In the genomic region with DNA sequence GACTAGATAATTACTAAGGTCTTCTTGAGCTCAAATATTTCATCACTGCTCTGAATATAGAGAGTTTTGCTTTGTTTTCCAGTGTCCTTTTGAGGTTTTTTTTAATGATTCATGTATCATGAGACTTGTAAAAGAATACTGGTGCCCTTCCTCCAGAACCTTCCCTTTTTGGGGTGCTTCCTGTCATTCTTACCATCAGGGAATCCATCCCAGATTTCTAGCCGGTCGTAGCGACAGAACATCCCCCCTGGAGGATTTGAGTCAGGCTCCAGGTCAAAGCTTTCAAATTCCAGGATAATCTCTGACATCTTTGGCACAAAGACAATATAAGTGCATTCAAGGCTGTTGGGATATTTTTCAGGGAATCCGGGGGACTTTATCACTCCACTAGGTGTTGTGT, we compare ENCODE assay signal across 10 cellular contexts.
A peak's percentile ranks its signal among the peaks of the same experiment; 100 is the strongest.
DNase-seq lines count a peak whose midpoint lies in the region; ATAC-seq and TF ChIP-seq lines count a peak whose summit lies in the region.
"Had no signal": no experiment of that assay in that cellular context is flagged by ENCODE, and none has a peak within 500 bp of the region (broad histone marks: within the 10 kb centered on the region; RNA-seq: fewer than 3 reads in every experiment).

No MANE protein-coding gene starts in this region.

- H3K4me1 ChIP-seq in left ventricle myocardium inferior (peaks cover 81% of the 10 kb centered on the region), neuronal stem cell (ENCODE audit: control insufficient read depth in 2 of 2, insufficient read depth in 1 of 2, low read depth in 1 of 2, low read length in 2 of 2) (peaks cover 1 to 7% of the 10 kb centered on the region in 2 donors)

- peak overlapping the region; percentile 64 for H3K27ac ChIP-seq in left ventricle myocardium inferior (replicated peaks)
- no peak overlapping the region for H3K27ac ChIP-seq in neuronal stem cell (replicated peaks; ENCODE audit: low read length)

- no peak overlapping the region for H4K8ac ChIP-seq in neuronal stem cell (ENCODE audit: low read depth, low read length)

- H3K4me3 Mint-ChIP-seq in type B pancreatic cell = no peak overlapping the region
- H3K4me3 Mint-ChIP-seq: naive thymus-derived CD4-positive, alpha-beta T cell had no signal

- no peak for ATAC-seq in left cardiac atrium
- no peak for ATAC-seq in HG03442 (IDR thresholded peaks at IDR 0.05; ENCODE audit: unreplicated experiment)
- ATAC-seq: Right ventricle myocardium inferior had no signal

- H3K18ac ChIP-seq in neuronal stem cell (ENCODE audit: low read length) = no peak overlapping the region

- H3K27me3 ChIP-seq in left ventricle myocardium inferior (ENCODE audit: low read depth) (no peaks in the 10 kb centered on the region), neuronal stem cell (ENCODE audit: control insufficient read depth in 3 of 3, insufficient read depth in 3 of 3, low read depth in 1 of 3, low read length in 3 of 3) (no peaks in the 10 kb centered on the region)

- no peak for DNase-seq in left ventricle myocardium inferior
- DNase-seq in left cardiac atrium = no peak
- peak; percentile 83 for DNase-seq in amniotic epithelial cell (ENCODE audit: low read depth)
- DNase-seq in kidney glomerular epithelial cell (lab: John Stamatoyannopoulos, UW) = peak; percentile 16
- no peak for DNase-seq in type B pancreatic cell (ENCODE audit: extremely low spot score, unreplicated experiment)
- DNase-seq in effector CD4-positive, alpha-beta T cell = no peak
- DNase-seq in neuronal stem cell (ENCODE audit: low spot score) = no peak
- DNase-seq: naive thymus-derived CD4-positive, alpha-beta T cell had no signal

- H3K14ac ChIP-seq in neuronal stem cell (ENCODE audit: low read length) = no peak overlapping the region

- no peak overlapping the region for H2BK120ac ChIP-seq in neuronal stem cell (ENCODE audit: low read depth, low read length)

- H3K9me3 ChIP-seq in left ventricle myocardium inferior (replicated peaks) (no peaks in the 10 kb centered on the region), neuronal stem cell (replicated peaks in 1 of 2; ENCODE audit: control insufficient read depth in 2 of 2, insufficient read depth in 1 of 2, low read depth in 1 of 2, low read length in 2 of 2) (no peaks in the 10 kb centered on the region)

- WGBS in neuronal stem cell (ENCODE audit: extremely low coverage in 2 of 2, insufficient read length in 2 of 2, insufficient replicate concordance in 1 of 2), 2 donors = no CpG with 5 or more reads among the region's 4 CpGs

- intact Hi-C loops in left ventricle myocardium inferior (cut with micrococcal nuclease) (no loop called here), left cardiac atrium (cut with DNase I) (no loop called here)

- no peak overlapping the region for H3K4me3 ChIP-seq in left ventricle myocardium inferior
- H3K4me3 ChIP-seq in neuronal stem cell (ENCODE audit: low read length in 2 of 2) = no peak overlapping the region

- H3K9me3 Mint-ChIP-seq in type B pancreatic cell = peaks cover 5% of the 10 kb centered on the region

- H3K4me1 Mint-ChIP-seq in type B pancreatic cell (ENCODE audit: unreplicated experiment) = peaks cover 18% of the 10 kb centered on the region

- H3K36me3 ChIP-seq in left ventricle myocardium inferior (peaks cover 88% of the 10 kb centered on the region), neuronal stem cell (replicated peaks in 1 of 2; ENCODE audit: control insufficient read depth in 2 of 2, insufficient read depth in 2 of 2, low read length in 2 of 2) (peaks cover 0 to 97% of the 10 kb centered on the region in 2 donors)

- H2BK5ac ChIP-seq in neuronal stem cell (ENCODE audit: low read length) = no peak overlapping the region

- no peak overlapping the region for H4K91ac ChIP-seq in neuronal stem cell (ENCODE audit: low read depth, low read length, poor library complexity)

- H3K27ac Mint-ChIP-seq in type B pancreatic cell = peak overlapping the region; percentile 37
- H3K27ac Mint-ChIP-seq: naive thymus-derived CD4-positive, alpha-beta T cell had no signal

- H2BK12ac ChIP-seq in neuronal stem cell (ENCODE audit: low read length) = no peak overlapping the region

- H2AK5ac ChIP-seq in neuronal stem cell (ENCODE audit: low read depth, low read length) = no peak overlapping the region

- H3K79me1 ChIP-seq in neuronal stem cell (ENCODE audit: low read depth, low read length) = no peaks in the 10 kb centered on the region

- no peak overlapping the region for H3K9ac ChIP-seq in neuronal stem cell (ENCODE audit: low read depth, low read length, poor library complexity)

- peaks cover 26% of the 10 kb centered on the region for H3K36me3 Mint-ChIP-seq in type B pancreatic cell

- no peak overlapping the region for H2BK15ac ChIP-seq in neuronal stem cell (ENCODE audit: low read length)

- no peak overlapping the region for H3K23ac ChIP-seq in neuronal stem cell (ENCODE audit: low read depth, low read length, poor library complexity)

- no peak overlapping the region for H3K4ac ChIP-seq in neuronal stem cell (ENCODE audit: low read length)

- H3K4me2 ChIP-seq in neuronal stem cell (ENCODE audit: insufficient read depth, low read length, poor library complexity, severe bottlenecking) = no peak overlapping the region

- no peaks in the 10 kb centered on the region for H3K27me3 Mint-ChIP-seq in type B pancreatic cell

- TF ChIP-seq CTCF in left ventricle myocardium inferior (IDR thresholded peaks at IDR 0.05; ENCODE audit: borderline replicate concordance) (no peak), type B pancreatic cell (conservative IDR thresholded peaks at IDR 0.05) (no peak)

- no peak overlapping the region for H2AFZ ChIP-seq in neuronal stem cell (ENCODE audit: low read length)

Comparison
In these comparisons a context has a peak if more than half of its experiments do, and no peak if none do; other contexts are left out.
1. DNase-seq: peak in amniotic epithelial cell (single experiment) and kidney glomerular epithelial cell (single experiment); none in left ventricle myocardium inferior (single experiment), left cardiac atrium (single experiment), type B pancreatic cell (single experiment), effector CD4-positive, alpha-beta T cell (single experiment) and neuronal stem cell (single experiment).